ENCODE assay signal across 22 cellular contexts in genomic region chr3:81459733-81460132, GRCh38.
DNase-seq lines count a peak whose midpoint lies in the region; ATAC-seq and FAIRE-seq lines count a peak whose summit lies in the region.
"Had no signal": no experiment of that assay in that cellular context is flagged by ENCODE, and none has a peak within 500 bp of the region (broad histone marks: within the 10 kb centered on the region; RNA-seq: fewer than 3 reads in every experiment).

No MANE protein-coding gene starts in this region.

- FAIRE-seq in RCC 7860 (lab: Jason Lieb, UNC) = no peak
- FAIRE-seq: A204.1, G401.6, GM12891 had no signal

- intact Hi-C loops in left colon (cut with DNase I, micrococcal nuclease) = no loop called here

- peak; percentile 86 for ATAC-seq in left colon

- peak; percentile 2 for DNase-seq in MV-4-11 (lab: John Stamatoyannopoulos, UW)
- peak; percentile 45 for DNase-seq in NCI-H69 (lab: John Stamatoyannopoulos, UW)
- no peak for DNase-seq in left colon
- no peak for DNase-seq in RCC 7860 (ENCODE audit: low spot score)
- DNase-seq in NCI-H187 treated with DMSO at 0.1 percent for 48 hours (lab: John Stamatoyannopoulos, UW) = no peak
- DNase-seq in DMS79 (lab: John Stamatoyannopoulos, UW) = no peak
- DNase-seq: 8988T; ACHN; BE2C; C1 segment of cervical spinal cord; CD4-positive, alpha-beta memory T cell; CD4-positive, CD25-positive, alpha-beta regulatory T cell; CD8-positive, alpha-beta memory T cell; COR-L47; DMS 273 treated with DMSO at 0.1 percent for 48 hours; DMS153; DMS53; DMS79 treated with DMSO at 0.1 percent for 48 hours; GF-D8 had no signal

Comparison
In these comparisons a context has a peak if more than half of its experiments do, and no peak if none do; other contexts are left out.
1. DNase-seq: peak in MV-4-11 (single experiment) and NCI-H69 (single experiment); none in left colon (0 of 2), RCC 7860 (single experiment), NCI-H187 treated with DMSO at 0.1 percent for 48 hours (single experiment) and DMS79 (single experiment).